In genomic region chr6:108566406-108566805, GRCh38 we compare ENCODE assay signal across 10 cellular contexts. TPM values are rescaled to one million over a fixed set of nuclear protein-coding genes. Genes with fewer than 3 reads are reported as not detected.
A peak's percentile ranks its signal among the peaks of the same experiment; 100 is the strongest.
DNase-seq lines count a peak whose midpoint lies in the region; ATAC-seq and TF ChIP-seq lines count a peak whose summit lies in the region.
"Had no signal": no experiment of that assay in that cellular context is flagged by ENCODE, and none has a peak within 500 bp of the region (broad histone marks: within the 10 kb centered on the region; RNA-seq: fewer than 3 reads in every experiment).

No MANE protein-coding gene starts in this region.

- H3K27me3 ChIP-seq in left ventricle myocardium inferior (ENCODE audit: low read depth), result no peaks in the 10 kb centered on the region

- H3K9me3 ChIP-seq in left ventricle myocardium inferior (replicated peaks), result no peaks in the 10 kb centered on the region

- H3K4me3 ChIP-seq in left ventricle myocardium inferior (peak overlapping the region; percentile 88), urinary bladder (ENCODE audit: low read depth, low read length) (no peak overlapping the region)

- H3K36me3 ChIP-seq in left ventricle myocardium inferior (peaks cover 43% of the 10 kb centered on the region), urinary bladder (ENCODE audit: insufficient read depth) (peaks cover 8% of the 10 kb centered on the region)

- CTCF ChIA-PET in HEK293T (lab: Yijun Ruan, JAX), result interaction anchor here (0.7 to 1.0 kb wide), 2 partner anchors 45 to 136 kb away, joined by 3 read pairs; no protein-coding TSS in a partner anchor

- peak overlapping the region; percentile 39 for H3K4me3 Mint-ChIP-seq in chondrocyte (ENCODE audit: unreplicated experiment)
- peak overlapping the region; percentile 76 for H3K4me3 Mint-ChIP-seq in natural killer cell

- H3K9me3 Mint-ChIP-seq in chondrocyte (ENCODE audit: low read depth), result no peaks in the 10 kb centered on the region
- no peaks in the 10 kb centered on the region for H3K9me3 Mint-ChIP-seq in natural killer cell

- POLR2A ChIA-PET in HEK293T (lab: Yijun Ruan, JAX), result no interaction called here

- TF ChIP-seq CTCF in left ventricle myocardium inferior (IDR thresholded peaks at IDR 0.05; ENCODE audit: borderline replicate concordance) (no peak), chondrocyte (IDR thresholded peaks at IDR 0.05) (no peak), natural killer cell (IDR thresholded peaks at IDR 0.05) (no peak)

- H3K27ac Mint-ChIP-seq in chondrocyte (ENCODE audit: unreplicated experiment) (peak overlapping the region; percentile 92), natural killer cell (peak overlapping the region; percentile 79 to 91)

- DNase-seq in left ventricle myocardium inferior (no peak), cardiac septum (ENCODE audit: low spot score) (no peak), chondrocyte (ENCODE audit: low spot score) (no peak), natural killer cell (no peak), Kasumi-1 (lab: John Stamatoyannopoulos, UW) (no peak), HEK293T (ENCODE audit: extremely low spot score) (no peak), SHP77 (lab: John Stamatoyannopoulos, UW) (no peak)
- DNase-seq: NCI-H774, T1000 had no signal

- H3K27me3 Mint-ChIP-seq in chondrocyte (ENCODE audit: low read depth) (no peaks in the 10 kb centered on the region), natural killer cell (ENCODE audit: low read depth in 2 of 2) (no peaks in the 10 kb centered on the region)

- ATAC-seq in natural killer cell, result no peak

- intact Hi-C loops in left ventricle myocardium inferior (cut with micrococcal nuclease) (loop anchor here (10.0 kb wide), 1 partner anchor 88 kb away; no protein-coding TSS in a partner anchor), cardiac septum (cut with DNase I) (loop anchor here (5.0 to 10.0 kb wide), 3 partner anchors 36 to 818 kb away; partner anchors contain the start of gene CD164), natural killer cell (cut with micrococcal nuclease) (loop anchor here (5.0 kb wide), 1 partner anchor 71 kb away; no protein-coding TSS in a partner anchor)

- H3K4me1 ChIP-seq in left ventricle myocardium inferior, result peaks cover 98% of the 10 kb centered on the region
- peaks cover 1% of the 10 kb centered on the region for H3K4me1 ChIP-seq in urinary bladder (ENCODE audit: insufficient read depth)

- peaks cover 58% of the 10 kb centered on the region for H3K4me1 Mint-ChIP-seq in chondrocyte (ENCODE audit: low read depth)
- H3K4me1 Mint-ChIP-seq in natural killer cell, result peaks cover 80 to 81% of the 10 kb centered on the region in 2 donors

- H3K27ac ChIP-seq in left ventricle myocardium inferior (replicated peaks) (peak overlapping the region; percentile 98), urinary bladder (ENCODE audit: low read depth) (peak overlapping the region; percentile 47)

- peaks cover 14% of the 10 kb centered on the region for H3K36me3 Mint-ChIP-seq in chondrocyte (ENCODE audit: low read depth)
- H3K36me3 Mint-ChIP-seq in natural killer cell, result peaks cover 6% of the 10 kb centered on the region

TF ChIP-seq in HEK293T, 16 proteins besides CTCF, POLR2A, EP300 and RAD21:
- TF ChIP-seq BHLHE40 (IDR thresholded peaks at IDR 0.05; ENCODE audit: borderline replicate concordance) (no peak), TARDBP (IDR thresholded peaks at IDR 0.05) (no peak), ARNT (IDR thresholded peaks at IDR 0.05) (no peak), CTBP1 (IDR thresholded peaks at IDR 0.05; ENCODE audit: borderline replicate concordance) (no peak), FOXK2 (IDR thresholded peaks at IDR 0.05) (no peak), L3MBTL2 (conservative IDR thresholded peaks at IDR 0.05) (no peak), FOXM1 (IDR thresholded peaks at IDR 0.05; ENCODE audit: borderline replicate concordance) (no peak), HDGF (IDR thresholded peaks at IDR 0.05; ENCODE audit: borderline replicate concordance) (no peak), FOXA1 (IDR thresholded peaks at IDR 0.05) (no peak), ELF4 (IDR thresholded peaks at IDR 0.05) (no peak), ZNF384 (IDR thresholded peaks at IDR 0.05) (no peak), SP1 (IDR thresholded peaks at IDR 0.05) (no peak)
- TF ChIP-seq, protein P1, sequence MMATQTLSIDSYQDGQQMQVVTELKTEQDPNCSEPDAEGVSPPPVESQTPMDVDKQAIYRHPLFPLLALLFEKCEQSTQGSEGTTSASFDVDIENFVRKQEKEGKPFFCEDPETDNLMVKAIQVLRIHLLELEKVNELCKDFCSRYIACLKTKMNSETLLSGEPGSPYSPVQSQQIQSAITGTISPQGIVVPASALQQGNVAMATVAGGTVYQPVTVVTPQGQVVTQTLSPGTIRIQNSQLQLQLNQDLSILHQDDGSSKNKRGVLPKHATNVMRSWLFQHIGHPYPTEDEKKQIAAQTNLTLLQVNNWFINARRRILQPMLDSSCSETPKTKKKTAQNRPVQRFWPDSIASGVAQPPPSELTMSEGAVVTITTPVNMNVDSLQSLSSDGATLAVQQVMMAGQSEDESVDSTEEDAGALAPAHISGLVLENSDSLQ (IDR thresholded peaks at IDR 0.05), result no peak

RNA-seq across cellular contexts. Expression of gene FOXO3, which starts 5.7 kb away (rescaled TPM):
- 34.8 TPM for total RNA-seq in left ventricle myocardium inferior
- total RNA-seq in cardiac septum, result 32.1 TPM
- 42.7 to 58.1 TPM (median 45.0 TPM) in 3 replicates for total RNA-seq in chondrocyte
- 10 to 100 TPM; 43.1 to 70.4 (median 51.3) TPM for total RNA-seq in natural killer cell
- 43.7 TPM for total RNA-seq in urinary bladder
- 48.2 TPM for polyA plus RNA-seq in urinary bladder
